Comparison of ENCODE assay signal across 23 cellular contexts in the genomic region with DNA sequence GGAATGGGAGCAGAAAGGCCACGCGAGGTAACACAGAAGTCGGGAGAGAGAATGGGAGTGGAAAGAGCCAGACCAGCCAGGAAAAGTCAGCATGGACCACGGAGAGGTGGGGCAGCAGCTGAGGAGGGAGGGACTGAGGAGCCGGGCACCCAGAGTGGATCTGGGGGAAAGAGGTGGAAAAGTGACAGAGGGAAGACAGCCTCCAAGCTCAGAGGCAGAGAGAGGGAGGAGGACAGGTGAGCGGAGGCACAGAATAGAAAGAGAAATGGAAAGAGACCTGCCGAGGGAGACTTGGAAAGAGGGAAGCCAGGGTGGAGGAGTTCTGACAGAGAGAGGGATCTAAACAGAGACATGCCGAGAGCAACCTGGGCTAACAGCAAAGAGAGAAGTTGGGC. TPM values are rescaled to one million over a fixed set of nuclear protein-coding genes. Genes with fewer than 3 reads are reported as not detected.
DNase-seq lines count a peak whose midpoint lies in the region; ATAC-seq and TF ChIP-seq lines count a peak whose summit lies in the region.
"Had no signal": no experiment of that assay in that cellular context is flagged by ENCODE, and none has a peak within 500 bp of the region (broad histone marks: within the 10 kb centered on the region; RNA-seq: fewer than 3 reads in every experiment).

No MANE protein-coding gene starts in this region.

- in situ Hi-C loops in mammary epithelial cell (cut with MboI; ENCODE audit: low sequenced_read_pairs in 2 of 2): no loop called here

- dilution Hi-C loops in mammary epithelial cell (cut with HindIII; ENCODE audit: low sequenced_read_pairs): no loop called here

- H2AFZ ChIP-seq in mammary epithelial cell (ENCODE audit: low read depth, low read length): no peak overlapping the region
- H2AFZ ChIP-seq: PC-9 had no signal

- no peaks in the 10 kb centered on the region for H3K9me3 Mint-ChIP-seq in endodermal cell
- H3K9me3 Mint-ChIP-seq: activated naive CD8-positive, alpha-beta T cell treated with anti-CD3 and anti-CD28 coated beads, Interleukin-2, amount 50 U/mL, for 24 hours had no signal

- no peak for TF ChIP-seq POLR2A in breast epithelium (IDR thresholded peaks at IDR 0.05)
- no peak for TF ChIP-seq POLR2A in thyroid gland (IDR thresholded peaks at IDR 0.05)

- H3K4me3 ChIP-seq in breast epithelium: peak overlapping the region in 2 of 3 donors; percentile 51 to 62
- H3K4me3 ChIP-seq in mammary epithelial cell (replicated peaks in 1 of 3; ENCODE audit: insufficient read depth in 1 of 3, low read depth in 2 of 3, low read length in 3 of 3): no peak overlapping the region
- peak overlapping the region; percentile 60 for H3K4me3 ChIP-seq in endodermal cell (ENCODE audit: low read length)
- H3K4me3 ChIP-seq in muscle layer of colon (ENCODE audit: low read depth in 1 of 2, low read length in 2 of 2): peak overlapping the region; percentile 61 to 66
- no peak overlapping the region for H3K4me3 ChIP-seq in thyroid gland (replicated peaks in 1 of 3)
- H3K4me3 ChIP-seq: GM12878, PC-9 had no signal

- H3K27ac ChIP-seq in breast epithelium (no peak overlapping the region), mammary epithelial cell (ENCODE audit: insufficient read depth, low read depth, low read length) (no peak overlapping the region), endodermal cell (ENCODE audit: low read depth, low read length) (no peak overlapping the region), muscle layer of colon (ENCODE audit: low read depth, low read length) (peak overlapping the region; percentile 79), thyroid gland (peak overlapping the region in 2 of 3 donors; percentile 35 to 46)
- H3K27ac ChIP-seq: C4-2B, cardiac muscle cell, PC-9, spleen had no signal

- H3K79me2 ChIP-seq in mammary epithelial cell (ENCODE audit: insufficient read depth, low read length): no peaks in the 10 kb centered on the region

- intact Hi-C loops in breast epithelium (cut with DNase I; ENCODE audit: low total_unique reads) (no loop called here), mammary epithelial cell (cut with micrococcal nuclease) (no loop called here), thyroid gland (cut with DNase I) (no loop called here)

- no peak overlapping the region for H3K9ac ChIP-seq in mammary epithelial cell (ENCODE audit: insufficient read depth, low read length)
- H3K9ac ChIP-seq in endodermal cell (ENCODE audit: extremely low read depth, low read length, poor library complexity, severe bottlenecking): no peak overlapping the region
- H3K9ac ChIP-seq in muscle layer of colon (ENCODE audit: low read length): peak overlapping the region; percentile 49

- H3K36me3 ChIP-seq in breast epithelium (no peaks in the 10 kb centered on the region), mammary epithelial cell (ENCODE audit: insufficient read depth, low read length) (no peaks in the 10 kb centered on the region), endodermal cell (ENCODE audit: control insufficient read depth, insufficient read depth, low read length) (no peaks in the 10 kb centered on the region), muscle layer of colon (ENCODE audit: insufficient read depth, low read length) (peaks cover 8% of the 10 kb centered on the region), thyroid gland (no peaks in the 10 kb centered on the region)
- H3K36me3 ChIP-seq: cardiac muscle cell, ovary, spleen had no signal

- no peaks in the 10 kb centered on the region for H3K9me3 ChIP-seq in breast epithelium
- H3K9me3 ChIP-seq in mammary epithelial cell (replicated peaks; ENCODE audit: insufficient read depth, low read length): no peaks in the 10 kb centered on the region
- no peaks in the 10 kb centered on the region for H3K9me3 ChIP-seq in endodermal cell (ENCODE audit: control insufficient read depth, low read length)
- no peaks in the 10 kb centered on the region for H3K9me3 ChIP-seq in muscle layer of colon (ENCODE audit: low read length)
- H3K9me3 ChIP-seq in thyroid gland: no peaks in the 10 kb centered on the region
- H3K9me3 ChIP-seq: ovary, spleen had no signal

- H3K4me2 ChIP-seq in mammary epithelial cell (ENCODE audit: insufficient read depth, low read depth, low read length): no peak overlapping the region
- H3K4me2 ChIP-seq: PC-9 had no signal

- H3K4me1 ChIP-seq in breast epithelium (no peaks in the 10 kb centered on the region), mammary epithelial cell (ENCODE audit: insufficient read depth, low read length) (no peaks in the 10 kb centered on the region), endodermal cell (ENCODE audit: control insufficient read depth, insufficient read depth, low read length) (no peaks in the 10 kb centered on the region), muscle layer of colon (ENCODE audit: insufficient read depth, low read length) (peaks cover 22% of the 10 kb centered on the region), thyroid gland (peaks cover 10 to 13% of the 10 kb centered on the region in 2 donors)

- ATAC-seq in omental fat pad (ENCODE audit: low FRiP score): no peak
- ATAC-seq: activated naive CD8-positive, alpha-beta T cell treated with anti-CD3 and anti-CD28 coated beads, Interleukin-2, amount 50 U/mL, for 24 hours; GM12878 had no signal

- H3K27ac Mint-ChIP-seq in endodermal cell: no peak overlapping the region
- H3K27ac Mint-ChIP-seq: activated naive CD8-positive, alpha-beta T cell treated with anti-CD3 and anti-CD28 coated beads, Interleukin-2, amount 50 U/mL, for 24 hours had no signal

- peaks cover 4% of the 10 kb centered on the region for H3K4me1 Mint-ChIP-seq in endodermal cell
- H3K4me1 Mint-ChIP-seq: activated naive CD8-positive, alpha-beta T cell treated with anti-CD3 and anti-CD28 coated beads, Interleukin-2, amount 50 U/mL, for 24 hours had no signal

- DNase-seq in breast epithelium (ENCODE audit: low spot score in 2 of 2) (no peak), mammary epithelial cell (no peak), endodermal cell (no peak), thyroid gland (peak; percentile 21 to 26), DMS79 treated with DMSO at 0.1 percent for 48 hours (lab: John Stamatoyannopoulos, UW) (no peak), RPMI8226 (no peak), omental fat pad (ENCODE audit: low spot score) (no peak)
- DNase-seq: activated CD4-positive, CD25-positive, alpha-beta regulatory T cell treated with anti-CD3 and anti-CD28 coated beads, Interleukin-2, amount 50 U/mL, for 72 hours; activated naive CD8-positive, alpha-beta T cell treated with anti-CD3 and anti-CD28 coated beads, Interleukin-2, amount 50 U/mL, for 24 hours; effector CD4-positive, alpha-beta T cell; GF-D8; glutamatergic neuron; NCI-H774; ovary; PC-9; spleen; T1000; trophoblast cell had no signal

- BruUV-seq in mammary epithelial cell (replicated peaks; lab: Mats Ljungman, UMichigan): no TSS peak

- WGBS in mammary epithelial cell (ENCODE audit: low coverage, missing lambda C conversion rate): 77% methylated on average over 4 of the region's 8 CpGs
- WGBS in endodermal cell (ENCODE audit: insufficient coverage in 1 of 2, insufficient read length in 1 of 2), 2 experiments: 43 to 47% methylated on average over 8 of the region's 8 CpGs
- 39 to 41% methylated on average over 8 of the region's 8 CpGs for WGBS in thyroid gland, 2 donors

- CTCF ChIA-PET in mammary epithelial cell (lab: Charles Lee; ENCODE audit: low non-redundant PET): no interaction called here

- TF ChIP-seq CTCF in breast epithelium (IDR thresholded peaks at IDR 0.05) (no peak), mammary epithelial cell (conservative IDR thresholded peaks at IDR 0.05 in 1 of 2, IDR thresholded peaks at IDR 0.05 in 1 of 2; ENCODE audit: extremely low read depth in 1 of 2, insufficient read depth in 1 of 2, low read depth in 1 of 2, low read length in 2 of 2) (no peak), endodermal cell (conservative IDR thresholded peaks at IDR 0.05) (no peak), thyroid gland (IDR thresholded peaks at IDR 0.05) (no peak), omental fat pad (IDR thresholded peaks at IDR 0.05) (no peak)

- H3K27me3 ChIP-seq in breast epithelium (peaks cover 0 to 25% of the 10 kb centered on the region in 2 donors), mammary epithelial cell (ENCODE audit: insufficient read depth, low read length) (peaks cover 9% of the 10 kb centered on the region), endodermal cell (ENCODE audit: control insufficient read depth, insufficient read depth, low read length, poor library complexity, severe bottlenecking) (no peaks in the 10 kb centered on the region), muscle layer of colon (ENCODE audit: control insufficient read depth in 1 of 2, insufficient read depth in 2 of 2, low read length in 2 of 2) (peaks cover 0 to 4% of the 10 kb centered on the region in 2 donors), thyroid gland (no peaks in the 10 kb centered on the region)
- H3K27me3 ChIP-seq: cardiac muscle cell, ovary had no signal

- no peak overlapping the region for H3K4me3 Mint-ChIP-seq in endodermal cell
- H3K4me3 Mint-ChIP-seq: activated naive CD8-positive, alpha-beta T cell treated with anti-CD3 and anti-CD28 coated beads, Interleukin-2, amount 50 U/mL, for 24 hours had no signal

- H3K36me3 Mint-ChIP-seq in endodermal cell (ENCODE audit: low read depth): no peaks in the 10 kb centered on the region

- no peaks in the 10 kb centered on the region for H4K20me1 ChIP-seq in mammary epithelial cell (ENCODE audit: insufficient read depth, low read length)

- peaks cover 4% of the 10 kb centered on the region for H3K27me3 Mint-ChIP-seq in endodermal cell (ENCODE audit: insufficient read depth)

RNA-seq across cellular contexts. Expression of a gene that starts 1.6 kb away (rescaled TPM):
- total RNA-seq in breast epithelium (1 to 10 TPM in 2 of 3 donors, not detected in 1; 1.6 to 1.9 TPM), mammary epithelial cell (under 1 TPM in 1 of 2 donors, not detected in 1; 0.45 TPM), endodermal cell (10 to 100 TPM; 21.6 to 38.7 TPM), thyroid gland (10 to 100 TPM; 12.0 to 24.2 (median 20.1) TPM), omental fat pad (1 to 10 TPM in 3 of 4 donors, under 1 TPM in 1; 0.32 to 2.1 (median 1.6) TPM)
- 0.08 TPM for polyA plus RNA-seq in mammary epithelial cell
- not detected for polyA minus RNA-seq in mammary epithelial cell
- 25.2 TPM for polyA plus RNA-seq in endodermal cell (2013, experiment 1 of 2)
- polyA plus RNA-seq in endodermal cell (2013, experiment 2 of 2): 21.7 TPM
- total RNA-seq: HT1080 had no signal

RNA-seq across cellular contexts. Expression of a gene that starts 7.6 kb away (rescaled TPM):
- total RNA-seq in breast epithelium: 10 to 100 TPM; 13.8 to 19.2 (median 15.1) TPM
- 10 to 100 TPM; 16.8 to 19.7 TPM for total RNA-seq in mammary epithelial cell
- polyA plus RNA-seq in mammary epithelial cell: 16.6 TPM
- polyA minus RNA-seq in mammary epithelial cell: 20.6 TPM
- 10 to 100 TPM; 20.9 to 22.1 TPM for total RNA-seq in endodermal cell
- polyA plus RNA-seq in endodermal cell (2013, experiment 1 of 2): 21.0 TPM
- 18.5 TPM for polyA plus RNA-seq in endodermal cell (2013, experiment 2 of 2)
- total RNA-seq in thyroid gland: 10 to 100 TPM; 16.0 to 22.8 (median 21.1) TPM
- total RNA-seq in omental fat pad: 10 to 100 TPM; 11.6 to 22.9 (median 12.8) TPM

Comparison
In these comparisons a context has a peak if more than half of its experiments do, and no peak if none do; other contexts are left out.
1. H3K4me3 ChIP-seq: peak in breast epithelium (2 of 3), endodermal cell (single experiment) and muscle layer of colon (2 of 2); none in mammary epithelial cell (0 of 3) and thyroid gland (0 of 3).
2. DNase-seq: peak in thyroid gland (2 of 2); none in breast epithelium (0 of 2), mammary epithelial cell (single experiment), endodermal cell (single experiment), DMS79 treated with DMSO at 0.1 percent for 48 hours (single experiment), RPMI8226 (single experiment) and omental fat pad (single experiment).
3. H3K27ac ChIP-seq: peak in muscle layer of colon (single experiment) and thyroid gland (2 of 3); none in breast epithelium (0 of 2), mammary epithelial cell (single experiment) and endodermal cell (single experiment).
4. RNA of a gene that starts 1.6 kb away (total RNA-seq): 21.6 to 38.7 TPM in endodermal cell and 12.0 to 24.2 TPM in thyroid gland; 0.32 to 2.1 TPM in omental fat pad, 1.6 to 1.9 TPM in breast epithelium and 0.45 TPM in mammary epithelial cell; every median in the first group is over 4 times any median in the second.